Comparison of ENCODE assay signal across 9 cellular contexts in genomic region chr3:45841380-45841700, GRCh38. TPM values are rescaled to one million over a fixed set of nuclear protein-coding genes. Genes with fewer than 3 reads are reported as not detected.
DNase-seq lines count a peak whose midpoint lies in the region; ATAC-seq and TF ChIP-seq lines count a peak whose summit lies in the region.
"Had no signal": no experiment of that assay in that cellular context is flagged by ENCODE, and none has a peak within 500 bp of the region (broad histone marks: within the 10 kb centered on the region; RNA-seq: fewer than 3 reads in every experiment).

No MANE protein-coding gene starts in this region.

- H3K18ac ChIP-seq in H9 (ENCODE audit: insufficient read length, low read depth, low read length): peak overlapping the region; percentile 78

- no peak overlapping the region for H4K91ac ChIP-seq in H9 (ENCODE audit: insufficient read length, low read depth, low read length)

- POLR2A ChIA-PET in PC-3 (lab: Charles Lee; ENCODE audit: unreplicated experiment): interaction anchor here (0.7 kb wide), 1 partner anchor 17 kb away, joined by 4 read pairs; no protein-coding TSS in a partner anchor

- intact Hi-C loops in PC-3 (cut with micrococcal nuclease): loop anchor here (5.0 kb wide), 2 partner anchors 41 to 236 kb away; no protein-coding TSS in a partner anchor
- intact Hi-C loops in dendritic cell treated with granulocyte-macrophage colony-stimulating factor and Interleukin-4, amounts not matched to agents 40 ng/mL and 50 ng/mL, for 4 days (cut with micrococcal nuclease): no loop called here
- intact Hi-C loops in uterus (cut with DNase I; ENCODE audit: low total_unique reads): loop anchor here (10.0 kb wide), 1 partner anchor 93 kb away; no protein-coding TSS in a partner anchor

- no peak overlapping the region for H3T11ph ChIP-seq in H9 (ENCODE audit: low read length)

- BruUV-seq in PC-3 (replicated peaks; lab: Mats Ljungman, UMichigan): no TSS peak

- H2BK5ac ChIP-seq in H9 (ENCODE audit: insufficient read length, low read length): no peak overlapping the region

- DNase-seq in H9: peak; percentile 27
- peak; percentile 40 for DNase-seq in PC-3
- DNase-seq in memory B cell (ENCODE audit: low spot score in 2 of 2): no peak
- no peak for DNase-seq in uterus
- no peak for DNase-seq in activated effector memory CD4-positive, alpha-beta T cell treated with Interleukin-2 at 50 U/mL for 16 hours

- H2BK120ac ChIP-seq in H9 (ENCODE audit: low read depth, low read length, poor library complexity, severe bottlenecking): no peak overlapping the region

- no peak overlapping the region for H3K4ac ChIP-seq in H9 (ENCODE audit: low read depth, low read length)

- H3K4me1 ChIP-seq in BLaER1 (peaks cover 15% of the 10 kb centered on the region), H9 (ENCODE audit: insufficient read depth, low read length) (no peaks in the 10 kb centered on the region), PC-3 (ENCODE audit: insufficient read depth, low read length) (peaks cover 25% of the 10 kb centered on the region), uterus (no peaks in the 10 kb centered on the region)

- peaks cover 11% of the 10 kb centered on the region for H3K23me2 ChIP-seq in H9 (ENCODE audit: insufficient read length, low read depth, low read length, poor library complexity, severe bottlenecking)

- no peak overlapping the region; the same call in 1 of the 2 replicates for H2BK15ac ChIP-seq in H9 (ENCODE audit: low read depth, low read length)

- H4K20me1 ChIP-seq in BLaER1: 0 out of 2 replicates have a peak, but pooled peaks cover 9% of the 10 kb centered on the region
- H4K20me1 ChIP-seq in H9 (ENCODE audit: control insufficient read depth, insufficient read depth, insufficient read length): no peaks in the 10 kb centered on the region
- H4K20me1 ChIP-seq in PC-3 (ENCODE audit: low read length): no peaks in the 10 kb centered on the region

- WGBS in H9 (ENCODE audit: extremely low coverage, insufficient read length, low lambda C conversion rate): no CpG with 5 or more reads among the region's 12 CpGs

- no peak overlapping the region for H2BK12ac ChIP-seq in H9 (ENCODE audit: insufficient read length, low read depth, low read length)

- H4K8ac ChIP-seq in H9 (replicated peaks; ENCODE audit: insufficient read length, low read depth, low read length): no peak overlapping the region

- no peaks in the 10 kb centered on the region for H3F3A ChIP-seq in PC-3 (ENCODE audit: low read length, unreplicated experiment)

- H2BK20ac ChIP-seq in H9 (ENCODE audit: low read depth, low read length, poor library complexity, severe bottlenecking): no peak overlapping the region

- H3K79me2 ChIP-seq in H9 (ENCODE audit: insufficient read depth, low read length): no peaks in the 10 kb centered on the region
- H3K79me2 ChIP-seq in PC-3 (ENCODE audit: low read length): no peaks in the 10 kb centered on the region

- H2AFZ ChIP-seq in H9 (ENCODE audit: low read length): no peak overlapping the region
- peak overlapping the region; percentile 99 for H2AFZ ChIP-seq in PC-3 (ENCODE audit: low read length)

- H3K9ac ChIP-seq in BLaER1 (peak overlapping the region; percentile 82), H9 (ENCODE audit: extremely low read depth, insufficient read length, low read length) (peak overlapping the region; percentile 44), PC-3 (ENCODE audit: low read length) (peak overlapping the region; percentile 84)

- H3K27ac ChIP-seq in BLaER1: peak overlapping the region; percentile 72
- no peak overlapping the region for H3K27ac ChIP-seq in H9 (ENCODE audit: insufficient read length, low read depth, low read length)
- peak overlapping the region; percentile 39; the same call in 1 of the 2 replicates for H3K27ac ChIP-seq in PC-3 (ENCODE audit: low read length)
- peak overlapping the region; percentile 47 to 50 for H3K27ac ChIP-seq in uterus

- no peaks in the 10 kb centered on the region for H3K9me3 Mint-ChIP-seq in H9
- H3K9me3 Mint-ChIP-seq in dendritic cell treated with granulocyte-macrophage colony-stimulating factor and Interleukin-4, amounts not matched to agents 40 ng/mL and 50 ng/mL, for 4 days: no peaks in the 10 kb centered on the region
- no peaks in the 10 kb centered on the region for H3K9me3 Mint-ChIP-seq in memory B cell

- H3K14ac ChIP-seq in H9 (ENCODE audit: insufficient read depth, low read length): peak overlapping the region; percentile 59

- no peak overlapping the region for H4K5ac ChIP-seq in H9 (ENCODE audit: insufficient read length, low read depth, low read length)

- H3K23ac ChIP-seq in H9 (ENCODE audit: insufficient read length, low read depth, low read length): no peak overlapping the region

- H3K4me2 ChIP-seq in BLaER1 (peak overlapping the region; percentile 94), H9 (ENCODE audit: insufficient read depth, insufficient read length, low read length) (peak overlapping the region; percentile 90), PC-3 (ENCODE audit: low read length) (peak overlapping the region; percentile 98)

- H3K27me3 Mint-ChIP-seq in H9 (ENCODE audit: low read depth) (peaks cover 37% of the 10 kb centered on the region), memory B cell (no peaks in the 10 kb centered on the region)
- H3K27me3 Mint-ChIP-seq in dendritic cell treated with granulocyte-macrophage colony-stimulating factor and Interleukin-4, amounts not matched to agents 40 ng/mL and 50 ng/mL, for 4 days: peaks cover 14% of the 10 kb centered on the region

- peaks cover 14% of the 10 kb centered on the region for H3K36me3 ChIP-seq in BLaER1
- no peaks in the 10 kb centered on the region for H3K36me3 ChIP-seq in PC-3 (ENCODE audit: low read depth, low read length)
- no peaks in the 10 kb centered on the region for H3K36me3 ChIP-seq in uterus

- no peaks in the 10 kb centered on the region for H3K27me3 ChIP-seq in BLaER1
- H3K27me3 ChIP-seq in H9 (ENCODE audit: insufficient read depth, low read length): peaks cover 6% of the 10 kb centered on the region; the same call in 1 of the 2 replicates
- no peaks in the 10 kb centered on the region for H3K27me3 ChIP-seq in PC-3 (ENCODE audit: low read length)
- H3K27me3 ChIP-seq in uterus: no peaks in the 10 kb centered on the region

- TF ChIP-seq CTCF in H9 (conservative IDR thresholded peaks at IDR 0.05): no peak
- no peak for TF ChIP-seq CTCF in PC-3 (conservative IDR thresholded peaks at IDR 0.05; ENCODE audit: low read depth, low read length)
- no peak for TF ChIP-seq CTCF in uterus (IDR thresholded peaks at IDR 0.05)

- peak overlapping the region in 2 of 3 experiments; percentile 76 to 93; a peak in 4 of 7 replicates for H3K27ac Mint-ChIP-seq in H9
- H3K27ac Mint-ChIP-seq in dendritic cell treated with granulocyte-macrophage colony-stimulating factor and Interleukin-4, amounts not matched to agents 40 ng/mL and 50 ng/mL, for 4 days: peak overlapping the region; percentile 88
- H3K27ac Mint-ChIP-seq in memory B cell: peak overlapping the region; percentile 98

- peaks cover 3 to 5% of the 10 kb centered on the region in 2 experiments; a peak in 3 of 4 replicates for H3K4me1 Mint-ChIP-seq in H9
- peaks cover 5% of the 10 kb centered on the region for H3K4me1 Mint-ChIP-seq in dendritic cell treated with granulocyte-macrophage colony-stimulating factor and Interleukin-4, amounts not matched to agents 40 ng/mL and 50 ng/mL, for 4 days (ENCODE audit: low read depth)
- H3K4me1 Mint-ChIP-seq in memory B cell: peaks cover 16% of the 10 kb centered on the region

- H3K9me2 ChIP-seq in PC-3 (replicated peaks; ENCODE audit: low read length): no peaks in the 10 kb centered on the region

- no peak for TF ChIP-seq POLR2A in uterus (IDR thresholded peaks at IDR 0.05)

- H3K36me3 Mint-ChIP-seq in H9 (ENCODE audit: insufficient read depth in 1 of 3, low read depth in 3 of 3): no peaks in the 10 kb centered on the region
- H3K36me3 Mint-ChIP-seq in dendritic cell treated with granulocyte-macrophage colony-stimulating factor and Interleukin-4, amounts not matched to agents 40 ng/mL and 50 ng/mL, for 4 days (ENCODE audit: low read depth): peaks cover 16% of the 10 kb centered on the region
- H3K36me3 Mint-ChIP-seq in memory B cell: peaks cover 16% of the 10 kb centered on the region

- peak; percentile 40 for ATAC-seq in PC-3
- peak; percentile 48 for ATAC-seq in memory B cell (ENCODE audit: low read depth)
- no peak for ATAC-seq in HG03439 (IDR thresholded peaks at IDR 0.05; ENCODE audit: unreplicated experiment)

- no peak overlapping the region for H2AK5ac ChIP-seq in H9 (ENCODE audit: insufficient read length, low read length)

- H3K4me3 Mint-ChIP-seq in H9 (peak overlapping the region; percentile 85 to 89), memory B cell (peak overlapping the region; percentile 95)
- H3K4me3 Mint-ChIP-seq in dendritic cell treated with granulocyte-macrophage colony-stimulating factor and Interleukin-4, amounts not matched to agents 40 ng/mL and 50 ng/mL, for 4 days: peak overlapping the region; percentile 93

- H3K56ac ChIP-seq in H9 (ENCODE audit: insufficient read length, low read depth, low read length): no peak overlapping the region

- CTCF ChIA-PET in PC-3 (lab: Charles Lee): interaction anchor here (1.0 to 1.7 kb wide), 3 partner anchors 9 to 27 kb away, joined by 3 to 8 read pairs (median 4); no protein-coding TSS in a partner anchor

- H3K4me3 ChIP-seq in BLaER1: peak overlapping the region; percentile 91
- H3K4me3 ChIP-seq in PC-3 (ENCODE audit: low read length): peak overlapping the region; percentile 97
- peak overlapping the region; percentile 85 to 92 for H3K4me3 ChIP-seq in uterus

- H3K9me3 ChIP-seq in BLaER1 (no peaks in the 10 kb centered on the region), H9 (ENCODE audit: control insufficient read depth, low read depth, low read length) (no peaks in the 10 kb centered on the region), PC-3 (ENCODE audit: low read length) (no peaks in the 10 kb centered on the region), uterus (no peaks in the 10 kb centered on the region)

- H3K79me1 ChIP-seq in H9 (ENCODE audit: insufficient read depth, low read depth, low read length, poor library complexity, severe bottlenecking): no peaks in the 10 kb centered on the region

RNA-seq across cellular contexts. Expression of gene LZTFL1, which starts 0.6 kb away (rescaled TPM):
- total RNA-seq in H9 (2021): 9.1 and 12.2 TPM in 2 replicates
- 8.3 and 14.2 TPM in 2 replicates for total RNA-seq in PC-3 (2014; rRNA removed)
- 10 to 100 TPM; 13.8 to 44.5 (median 21.0) TPM for total RNA-seq in uterus

RNA-seq across cellular contexts. Expression of gene CCR9, which starts 45.0 kb away (rescaled TPM):
- not detected in 2 replicates for total RNA-seq in H9 (2021)
- not detected in 2 replicates for total RNA-seq in PC-3 (2014; rRNA removed)
- under 1 TPM in 1 of 4 donors, not detected in 3; 0.14 TPM for total RNA-seq in uterus
- total RNA-seq: HT1080 had no signal

RNA-seq across cellular contexts. Expression of gene SLC6A20, which starts 45.0 kb away (rescaled TPM):
- total RNA-seq in H9 (2021) (0.09 and 0.20 TPM in 2 replicates), PC-3 (2014; rRNA removed) (not detected in 2 replicates), uterus (1 to 10 TPM in 1 of 4 donors, not detected in 3; 2.6 TPM)
- total RNA-seq: HT1080 had no signal

Comparison
In these comparisons a context has a peak if more than half of its experiments do, and no peak if none do; other contexts are left out.
1. DNase-seq: peak in H9 (single experiment) and PC-3 (single experiment); none in memory B cell (0 of 2), uterus (0 of 2) and activated effector memory CD4-positive, alpha-beta T cell treated with Interleukin-2 at 50 U/mL for 16 hours (single experiment).
2. Peak in every context shown above with its lines, with median percentiles within 50 percentile points of each other: H3K4me2 ChIP-seq, H3K4me3 ChIP-seq, H3K9ac ChIP-seq, H3K27ac Mint-ChIP-seq and H3K4me3 Mint-ChIP-seq.